In the genomic region with DNA sequence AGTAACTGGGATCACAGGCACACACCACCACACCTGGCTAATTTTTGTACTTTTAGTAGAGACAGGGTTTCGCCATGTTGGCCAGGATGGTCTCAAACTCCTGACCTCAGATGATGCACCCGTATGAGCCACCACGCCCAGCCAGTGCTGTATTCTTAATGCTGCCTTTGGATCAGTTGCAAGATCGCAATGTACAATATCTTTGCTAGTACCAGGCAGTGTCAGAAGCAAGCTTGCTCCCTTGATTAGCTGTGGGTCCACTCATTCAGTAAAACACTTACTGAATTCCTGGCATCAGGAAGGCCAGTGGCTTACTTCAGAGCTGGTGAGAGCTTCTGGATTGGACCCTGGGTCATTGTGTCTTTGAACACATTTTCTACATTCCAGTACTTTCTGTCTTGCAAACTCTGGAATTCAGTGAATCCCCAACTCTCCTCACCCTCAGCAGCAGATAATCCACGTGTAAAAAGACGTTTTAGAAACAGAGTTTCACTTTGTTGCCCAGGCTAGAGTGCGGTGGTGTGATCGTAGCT, we compare ENCODE assay signal across 22 cellular contexts.
"Had no signal": no experiment of that assay in that cellular context is flagged by ENCODE, and none has a peak within 500 bp of the region (broad histone marks: within the 10 kb centered on the region; RNA-seq: fewer than 3 reads in every experiment).

No MANE protein-coding gene starts in this region.

- H3K27me3 Mint-ChIP-seq: activated CD4-positive, alpha-beta memory T cell treated with anti-CD3 and anti-CD28 coated beads, Interleukin-2, amount 10 ng/mL, durations not matched to agents 7 days and 5 days; activated CD4-positive, alpha-beta T cell treated with anti-CD3 and anti-CD28 coated beads for 36 hours; activated naive CD4-positive, alpha-beta T cell treated with anti-CD3 and anti-CD28 coated beads, Interleukin-2, amount 50 U/mL, for 24 hours; activated T-cell treated with anti-CD3 and anti-CD28 coated beads, Interleukin-2, amount 50 U/mL, for 24 hours; brain; central memory CD8-positive, alpha-beta T cell; natural killer cell treated with Interleukin-12 subunit alpha and Interleukin-12 subunit beta and Interleukin-15 and Interleukin-18, amount 100 ng/mL, for 72 hours; T-helper 17 cell had no signal

- H3K36me3 ChIP-seq: adrenal gland, heart right ventricle, left lung, prostate gland, stomach, upper lobe of right lung had no signal

- H3K9me3 ChIP-seq: adrenal gland, left lung, prostate gland, testis, upper lobe of right lung had no signal

- FAIRE-seq: endothelial cell of umbilical vein, frontal cortex, islet of Langerhans had no signal

- H3K4me3 ChIP-seq: adrenal gland, heart right ventricle, left lung, prostate gland, stomach, testis, upper lobe of right lung had no signal

- H3K4me1 Mint-ChIP-seq: activated CD4-positive, alpha-beta memory T cell treated with anti-CD3 and anti-CD28 coated beads, Interleukin-2, amount 10 ng/mL, durations not matched to agents 7 days and 5 days; activated CD4-positive, alpha-beta T cell treated with anti-CD3 and anti-CD28 coated beads for 36 hours; activated naive CD4-positive, alpha-beta T cell treated with anti-CD3 and anti-CD28 coated beads, Interleukin-2, amount 50 U/mL, for 24 hours; brain; central memory CD8-positive, alpha-beta T cell; T-helper 17 cell had no signal

- H3K27ac ChIP-seq: adrenal gland, heart right ventricle, left lung, prostate gland, stomach, testis, upper lobe of right lung had no signal

- H3K27me3 ChIP-seq: adrenal gland, left lung, stomach, testis, upper lobe of right lung had no signal

- H3K27ac Mint-ChIP-seq: activated CD4-positive, alpha-beta memory T cell treated with anti-CD3 and anti-CD28 coated beads, Interleukin-2, amount 10 ng/mL, durations not matched to agents 7 days and 5 days; activated CD4-positive, alpha-beta T cell treated with anti-CD3 and anti-CD28 coated beads for 36 hours; activated naive CD4-positive, alpha-beta T cell treated with anti-CD3 and anti-CD28 coated beads, Interleukin-2, amount 50 U/mL, for 24 hours; activated T-cell treated with anti-CD3 and anti-CD28 coated beads, Interleukin-2, amount 50 U/mL, for 24 hours; brain; natural killer cell treated with Interleukin-12 subunit alpha and Interleukin-12 subunit beta and Interleukin-15 and Interleukin-18, amount 100 ng/mL, for 72 hours; T-helper 17 cell had no signal

- H3K4me3 Mint-ChIP-seq: activated CD4-positive, alpha-beta memory T cell treated with anti-CD3 and anti-CD28 coated beads, Interleukin-2, amount 10 ng/mL, durations not matched to agents 7 days and 5 days; activated CD4-positive, alpha-beta T cell treated with anti-CD3 and anti-CD28 coated beads for 36 hours; activated naive CD4-positive, alpha-beta T cell treated with anti-CD3 and anti-CD28 coated beads, Interleukin-2, amount 50 U/mL, for 24 hours; activated T-cell treated with anti-CD3 and anti-CD28 coated beads, Interleukin-2, amount 50 U/mL, for 24 hours; brain; central memory CD8-positive, alpha-beta T cell; natural killer cell treated with Interleukin-12 subunit alpha and Interleukin-12 subunit beta and Interleukin-15 and Interleukin-18, amount 100 ng/mL, for 72 hours; T-helper 17 cell had no signal

- DNase-seq: activated CD4-positive, alpha-beta memory T cell treated with anti-CD3 and anti-CD28 coated beads, Interleukin-2, amount 10 ng/mL, durations not matched to agents 7 days and 5 days; activated CD4-positive, alpha-beta T cell treated with anti-CD3 and anti-CD28 coated beads for 36 hours; activated T-cell treated with anti-CD3 and anti-CD28 coated beads, Interleukin-2, amount 50 U/mL, for 24 hours; adrenal gland; cortex of kidney; effector CD4-positive, alpha-beta T cell; heart right ventricle; left lung; stimulated activated CD4-positive, alpha-beta T cell treated with anti-CD3 and anti-CD28 coated beads, Interleukin-12 subunit alpha, Interleukin-12 subunit beta, amount 100 ng/mL, for 4 hours; stimulated activated CD4-positive, alpha-beta T cell treated with anti-CD3 and anti-CD28 coated beads, Interleukin-2, amount 100 ng/mL, for 24 hours; stomach; T-helper 17 cell; testis; upper lobe of right lung had no signal

- H3K4me1 ChIP-seq: adrenal gland, heart right ventricle, left lung, prostate gland, stomach, testis, upper lobe of right lung had no signal

- H3K36me3 Mint-ChIP-seq: activated naive CD4-positive, alpha-beta T cell treated with anti-CD3 and anti-CD28 coated beads, Interleukin-2, amount 50 U/mL, for 24 hours; brain; natural killer cell treated with Interleukin-12 subunit alpha and Interleukin-12 subunit beta and Interleukin-15 and Interleukin-18, amount 100 ng/mL, for 72 hours had no signal
